1 cellular context compared by ENCODE assay signal in the genomic region with DNA sequence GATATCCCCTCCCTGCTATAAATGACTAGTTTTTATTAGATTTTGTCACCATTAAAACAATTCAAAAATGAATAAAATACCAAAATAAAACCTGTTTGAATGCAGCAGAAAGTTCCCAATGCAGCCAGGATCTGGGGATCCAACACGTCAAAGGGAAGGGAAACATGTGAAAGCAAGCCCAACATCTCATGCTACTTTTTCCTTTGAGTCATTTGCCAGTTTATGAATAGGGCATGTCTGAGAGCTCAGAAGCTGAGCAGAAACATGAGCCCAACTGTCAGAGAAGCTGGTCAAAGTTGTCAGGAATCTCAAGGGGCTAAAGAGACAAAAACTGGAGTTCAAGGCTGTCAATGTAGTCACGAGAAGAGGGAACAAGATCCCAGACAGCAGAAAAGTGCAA.
TF ChIP-seq lines count a peak whose summit lies in the region.

No MANE protein-coding gene starts in this region.

TF ChIP-seq in GM23338, 12 proteins besides CTCF, POLR2A, EP300 and RAD21 (continued from another document):
- TF ChIP-seq, protein P1, sequence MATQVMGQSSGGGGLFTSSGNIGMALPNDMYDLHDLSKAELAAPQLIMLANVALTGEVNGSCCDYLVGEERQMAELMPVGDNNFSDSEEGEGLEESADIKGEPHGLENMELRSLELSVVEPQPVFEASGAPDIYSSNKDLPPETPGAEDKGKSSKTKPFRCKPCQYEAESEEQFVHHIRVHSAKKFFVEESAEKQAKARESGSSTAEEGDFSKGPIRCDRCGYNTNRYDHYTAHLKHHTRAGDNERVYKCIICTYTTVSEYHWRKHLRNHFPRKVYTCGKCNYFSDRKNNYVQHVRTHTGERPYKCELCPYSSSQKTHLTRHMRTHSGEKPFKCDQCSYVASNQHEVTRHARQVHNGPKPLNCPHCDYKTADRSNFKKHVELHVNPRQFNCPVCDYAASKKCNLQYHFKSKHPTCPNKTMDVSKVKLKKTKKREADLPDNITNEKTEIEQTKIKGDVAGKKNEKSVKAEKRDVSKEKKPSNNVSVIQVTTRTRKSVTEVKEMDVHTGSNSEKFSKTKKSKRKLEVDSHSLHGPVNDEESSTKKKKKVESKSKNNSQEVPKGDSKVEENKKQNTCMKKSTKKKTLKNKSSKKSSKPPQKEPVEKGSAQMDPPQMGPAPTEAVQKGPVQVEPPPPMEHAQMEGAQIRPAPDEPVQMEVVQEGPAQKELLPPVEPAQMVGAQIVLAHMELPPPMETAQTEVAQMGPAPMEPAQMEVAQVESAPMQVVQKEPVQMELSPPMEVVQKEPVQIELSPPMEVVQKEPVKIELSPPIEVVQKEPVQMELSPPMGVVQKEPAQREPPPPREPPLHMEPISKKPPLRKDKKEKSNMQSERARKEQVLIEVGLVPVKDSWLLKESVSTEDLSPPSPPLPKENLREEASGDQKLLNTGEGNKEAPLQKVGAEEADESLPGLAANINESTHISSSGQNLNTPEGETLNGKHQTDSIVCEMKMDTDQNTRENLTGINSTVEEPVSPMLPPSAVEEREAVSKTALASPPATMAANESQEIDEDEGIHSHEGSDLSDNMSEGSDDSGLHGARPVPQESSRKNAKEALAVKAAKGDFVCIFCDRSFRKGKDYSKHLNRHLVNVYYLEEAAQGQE (IDR thresholded peaks at IDR 0.05; ENCODE audit: unreplicated experiment) = no peak
- TF ChIP-seq JUNB (IDR thresholded peaks at IDR 0.05; ENCODE audit: unreplicated experiment) (no peak), EZH2phosphoT487 (IDR thresholded peaks at IDR 0.05; ENCODE audit: unreplicated experiment) (no peak), POLR2AphosphoS5 (IDR thresholded peaks at IDR 0.05; ENCODE audit: low read depth) (no peak)
TF ChIP-seq in GM23338: peak in this region for 0.
